Comparison of ENCODE assay signal across 17 cellular contexts in the genomic region with DNA sequence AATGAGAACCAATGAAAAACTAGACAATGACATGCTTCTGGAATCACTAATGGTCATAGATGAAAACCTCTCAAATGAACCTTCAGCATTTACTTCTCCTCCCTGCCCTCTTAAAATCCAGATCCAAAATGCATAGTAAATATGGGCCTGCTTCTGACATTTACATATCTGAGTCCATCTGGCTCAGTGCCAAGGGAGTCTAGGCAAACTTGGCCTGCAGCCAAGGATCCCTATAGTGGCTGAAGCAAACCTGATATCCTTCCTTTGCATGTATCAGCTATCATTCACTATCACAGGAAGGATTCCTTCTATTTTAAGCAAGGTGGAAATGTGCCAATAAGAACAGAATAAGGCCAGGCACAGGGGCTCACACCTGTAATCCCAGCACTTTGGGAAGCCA.
DNase-seq lines count a peak whose midpoint lies in the region; ATAC-seq and TF ChIP-seq lines count a peak whose summit lies in the region.
"Had no signal": no experiment of that assay in that cellular context is flagged by ENCODE, and none has a peak within 500 bp of the region (broad histone marks: within the 10 kb centered on the region; RNA-seq: fewer than 3 reads in every experiment).

No MANE protein-coding gene starts in this region.

- H2AFZ ChIP-seq in GM23248 (no peak overlapping the region), hepatocyte (no peak overlapping the region)

- H3K9me2 ChIP-seq in GM23248 (ENCODE audit: insufficient read depth) (no peaks in the 10 kb centered on the region), hepatocyte (replicated peaks; ENCODE audit: insufficient read depth) (no peaks in the 10 kb centered on the region)

- H3K79me2 ChIP-seq in GM23248 (ENCODE audit: insufficient read depth) (no peaks in the 10 kb centered on the region), hepatocyte (no peaks in the 10 kb centered on the region)

- H3K4me3 Mint-ChIP-seq in HFFc6, result no peak overlapping the region
- H3K4me3 Mint-ChIP-seq: activated CD4-positive, alpha-beta T cell treated with anti-CD3 and anti-CD28 coated beads, Interleukin-2, amount 10 ng/mL, durations not matched to agents 7 days and 5 days; natural killer cell treated with Interleukin-12 subunit alpha and Interleukin-12 subunit beta and Interleukin-15 and Interleukin-18, amount 100 ng/mL, for 72 hours; stimulated activated naive CD8-positive, alpha-beta T cell treated with anti-CD3 and anti-CD28 coated beads, Interleukin-15, Interleukin-2, amounts not matched to agents 100 ng/mL and 50 ng/mL, for 24 hours had no signal

- no peak for TF ChIP-seq POLR2A in tibial nerve (IDR thresholded peaks at IDR 0.05)

- in situ Hi-C loops in GM23248 (cut with MboI), result no loop called here

- no peak overlapping the region for H3K4me2 ChIP-seq in GM23248 (ENCODE audit: unreplicated experiment)
- H3K4me2 ChIP-seq in hepatocyte, result no peak overlapping the region

- no peak for ATAC-seq in HG03139 (IDR thresholded peaks at IDR 0.05; ENCODE audit: unreplicated experiment)
- ATAC-seq: HCT116; natural killer cell treated with Interleukin-12 subunit alpha and Interleukin-12 subunit beta and Interleukin-15 and Interleukin-18, amount 100 ng/mL, for 72 hours; sciatic nerve had no signal

- no peak for TF ChIP-seq EP300 in tibial nerve (IDR thresholded peaks at IDR 0.05)

- no peak overlapping the region for H3K9ac ChIP-seq in GM23248

- H3K9me3 ChIP-seq in GM23248 (ENCODE audit: low read depth), result no peaks in the 10 kb centered on the region
- no peaks in the 10 kb centered on the region for H3K9me3 ChIP-seq in hepatocyte (ENCODE audit: low read depth)
- no peaks in the 10 kb centered on the region for H3K9me3 ChIP-seq in tibial nerve
- H3K9me3 ChIP-seq: left ventricle myocardium inferior had no signal

- H3K27ac ChIP-seq in GM23248 (no peak overlapping the region), hepatocyte (no peak overlapping the region), tibial nerve (no peak overlapping the region)
- H3K27ac ChIP-seq: HL-60, left ventricle myocardium inferior had no signal

- no peak overlapping the region for H3K27ac Mint-ChIP-seq in HFFc6
- H3K27ac Mint-ChIP-seq: activated CD4-positive, alpha-beta T cell treated with anti-CD3 and anti-CD28 coated beads, Interleukin-2, amount 10 ng/mL, durations not matched to agents 7 days and 5 days; natural killer cell treated with Interleukin-12 subunit alpha and Interleukin-12 subunit beta and Interleukin-15 and Interleukin-18, amount 100 ng/mL, for 72 hours; stimulated activated naive CD8-positive, alpha-beta T cell treated with anti-CD3 and anti-CD28 coated beads, Interleukin-15, Interleukin-2, amounts not matched to agents 100 ng/mL and 50 ng/mL, for 24 hours had no signal

- no peaks in the 10 kb centered on the region for H3K36me3 ChIP-seq in GM23248 (ENCODE audit: low read depth)
- no peaks in the 10 kb centered on the region for H3K36me3 ChIP-seq in hepatocyte (replicated peaks; ENCODE audit: insufficient read depth, low read depth)
- H3K36me3 ChIP-seq in tibial nerve, result peaks cover 0 to 56% (median 0%) of the 10 kb centered on the region in 3 donors

- no peaks in the 10 kb centered on the region for H3K4me1 ChIP-seq in GM23248 (ENCODE audit: insufficient read depth)
- no peaks in the 10 kb centered on the region for H3K4me1 ChIP-seq in hepatocyte (ENCODE audit: insufficient read depth)
- H3K4me1 ChIP-seq in tibial nerve, result no peaks in the 10 kb centered on the region

- DNase-seq in GM23248 (peak; percentile 44), NCI-H146 (lab: John Stamatoyannopoulos, UW) (peak; percentile 91), NCI-H526 (lab: John Stamatoyannopoulos, UW) (peak; percentile 84 to 92), hepatocyte (ENCODE audit: low spot score) (peak; percentile 54), HFFc6 (no peak), tibial nerve (ENCODE audit: low spot score in 2 of 2) (no peak)
- DNase-seq: activated CD4-positive, alpha-beta T cell treated with anti-CD3 and anti-CD28 coated beads, Interleukin-2, amount 10 ng/mL, durations not matched to agents 7 days and 5 days; cortex of kidney; hypothalamus; left ventricle myocardium inferior; T-helper 1 cell had no signal

- TF ChIP-seq CTCF in hepatocyte (IDR thresholded peaks at IDR 0.05; ENCODE audit: poor library complexity) (no peak), HFFc6 (IDR thresholded peaks at IDR 0.05) (no peak), tibial nerve (IDR thresholded peaks at IDR 0.05) (no peak)

- H3K36me3 Mint-ChIP-seq in HFFc6 (ENCODE audit: low read depth), result no peaks in the 10 kb centered on the region
- H3K36me3 Mint-ChIP-seq: natural killer cell treated with Interleukin-12 subunit alpha and Interleukin-12 subunit beta and Interleukin-15 and Interleukin-18, amount 100 ng/mL, for 72 hours had no signal

- no peaks in the 10 kb centered on the region for H3K4me1 Mint-ChIP-seq in HFFc6 (ENCODE audit: low read depth)
- H3K4me1 Mint-ChIP-seq: activated CD4-positive, alpha-beta T cell treated with anti-CD3 and anti-CD28 coated beads, Interleukin-2, amount 10 ng/mL, durations not matched to agents 7 days and 5 days had no signal

- H3K27me3 Mint-ChIP-seq in HFFc6 (ENCODE audit: insufficient read depth), result peaks cover 11% of the 10 kb centered on the region
- H3K27me3 Mint-ChIP-seq: activated CD4-positive, alpha-beta T cell treated with anti-CD3 and anti-CD28 coated beads, Interleukin-2, amount 10 ng/mL, durations not matched to agents 7 days and 5 days; natural killer cell treated with Interleukin-12 subunit alpha and Interleukin-12 subunit beta and Interleukin-15 and Interleukin-18, amount 100 ng/mL, for 72 hours; stimulated activated naive CD8-positive, alpha-beta T cell treated with anti-CD3 and anti-CD28 coated beads, Interleukin-15, Interleukin-2, amounts not matched to agents 100 ng/mL and 50 ng/mL, for 24 hours had no signal

- H3K4me3 ChIP-seq in GM23248 (no peak overlapping the region), hepatocyte (no peak overlapping the region), tibial nerve (no peak overlapping the region)
- H3K4me3 ChIP-seq: left ventricle myocardium inferior had no signal

- H3K27me3 ChIP-seq in GM23248 (replicated peaks; ENCODE audit: insufficient read depth), result no peaks in the 10 kb centered on the region
- H3K27me3 ChIP-seq in hepatocyte, result no peaks in the 10 kb centered on the region
- no peaks in the 10 kb centered on the region for H3K27me3 ChIP-seq in tibial nerve

- no peaks in the 10 kb centered on the region for H3F3A ChIP-seq in GM23248 (ENCODE audit: insufficient read depth)

- no peaks in the 10 kb centered on the region for H3K9me3 Mint-ChIP-seq in HFFc6
- H3K9me3 Mint-ChIP-seq: activated CD4-positive, alpha-beta T cell treated with anti-CD3 and anti-CD28 coated beads, Interleukin-2, amount 10 ng/mL, durations not matched to agents 7 days and 5 days; natural killer cell treated with Interleukin-12 subunit alpha and Interleukin-12 subunit beta and Interleukin-15 and Interleukin-18, amount 100 ng/mL, for 72 hours; stimulated activated naive CD8-positive, alpha-beta T cell treated with anti-CD3 and anti-CD28 coated beads, Interleukin-15, Interleukin-2, amounts not matched to agents 100 ng/mL and 50 ng/mL, for 24 hours had no signal

- H4K20me1 ChIP-seq in GM23248 (ENCODE audit: insufficient read depth) (no peaks in the 10 kb centered on the region), hepatocyte (ENCODE audit: insufficient read depth, poor library complexity, severe bottlenecking) (no peaks in the 10 kb centered on the region)

Comparison
In these comparisons a context has a peak if more than half of its experiments do, and no peak if none do; other contexts are left out.
1. DNase-seq: peak in GM23248 (single experiment), NCI-H146 (single experiment), NCI-H526 (2 of 2) and hepatocyte (single experiment); none in HFFc6 (single experiment) and tibial nerve (0 of 2).